11 cellular contexts compared by ENCODE assay signal in genomic region chr10:100888957-100889356, GRCh38. TPM values are rescaled to one million over a fixed set of nuclear protein-coding genes. Genes with fewer than 3 reads are reported as not detected.
A peak's percentile ranks its signal among the peaks of the same experiment; 100 is the strongest.
DNase-seq lines count a peak whose midpoint lies in the region; ATAC-seq and TF ChIP-seq lines count a peak whose summit lies in the region.
"Had no signal": no experiment of that assay in that cellular context is flagged by ENCODE, and none has a peak within 500 bp of the region (broad histone marks: within the 10 kb centered on the region; RNA-seq: fewer than 3 reads in every experiment).

No MANE protein-coding gene starts in this region.

- H3K9me3 Mint-ChIP-seq in activated CD4-positive, alpha-beta memory T cell treated with anti-CD3 and anti-CD28 coated beads, Interleukin-2, amount 10 ng/mL, durations not matched to agents 7 days and 5 days: no peaks in the 10 kb centered on the region
- H3K9me3 Mint-ChIP-seq in T-helper 2 cell treated with Interferon-gamma antibody and Interleukin-4, amounts not matched to agents 5 μg/mL and 100 μg/mL, for 36 hours: no peaks in the 10 kb centered on the region

- H3K4me3 ChIP-seq in Panc1 (ENCODE audit: low read depth in 2 of 2, low read length in 2 of 2) (no peak overlapping the region), fibroblast of pulmonary artery (replicated peaks; ENCODE audit: low read depth, low read length) (no peak overlapping the region)

- CTCF ChIA-PET in Panc1 (lab: Charles Lee): interaction anchor here (0.5 to 1.3 kb wide), 4 partner anchors 10 to 353 kb away, joined by 3 to 6 read pairs (median 5); partner anchors contain the start of gene HIF1AN
- CTCF ChIA-PET in activated CD4-positive, alpha-beta memory T cell treated with anti-CD3 and anti-CD28 coated beads, Interleukin-2, amount 10 ng/mL, durations not matched to agents 7 days and 5 days (lab: Charles Lee): interaction anchor here (1.0 to 1.7 kb wide), 4 partner anchors 10 to 136 kb away, joined by 3 to 8 read pairs (median 6); partner anchors contain the start of gene SLF2

- no TSS peak for BruUV-seq in Panc1 (replicated peaks; lab: Mats Ljungman, UMichigan)

- H3K36me3 Mint-ChIP-seq in activated CD4-positive, alpha-beta memory T cell treated with anti-CD3 and anti-CD28 coated beads, Interleukin-2, amount 10 ng/mL, durations not matched to agents 7 days and 5 days (ENCODE audit: low read depth): no peaks in the 10 kb centered on the region
- H3K36me3 Mint-ChIP-seq in T-helper 2 cell treated with Interferon-gamma antibody and Interleukin-4, amounts not matched to agents 5 μg/mL and 100 μg/mL, for 36 hours (ENCODE audit: low read depth): no peaks in the 10 kb centered on the region

- no peaks in the 10 kb centered on the region for H3K9me3 ChIP-seq in Panc1 (ENCODE audit: control insufficient read depth, insufficient read depth, low read depth, low read length)

- intact Hi-C loops in Panc1 (cut with micrococcal nuclease; ENCODE audit: unreplicated experiment): no loop called here

- H3K4me1 Mint-ChIP-seq in activated CD4-positive, alpha-beta memory T cell treated with anti-CD3 and anti-CD28 coated beads, Interleukin-2, amount 10 ng/mL, durations not matched to agents 7 days and 5 days: no peaks in the 10 kb centered on the region
- H3K4me1 Mint-ChIP-seq in T-helper 2 cell treated with Interferon-gamma antibody and Interleukin-4, amounts not matched to agents 5 μg/mL and 100 μg/mL, for 36 hours (ENCODE audit: low read depth): no peaks in the 10 kb centered on the region

- in situ Hi-C loops in ACHN (cut with HindIII; ENCODE audit: low pct_ligation_motif_present, low pct_unique_long_range_greater_than_20kb, low sequenced_read_pairs) (loop anchor here (25.0 kb wide), 1 partner anchor 327 kb away; no protein-coding TSS in a partner anchor), Panc1 (cut with HindIII; ENCODE audit: low pct_unique_long_range_greater_than_20kb, low sequenced_read_pairs) (no loop called here)

- TF ChIP-seq CTCF in GM12872 (IDR thresholded peaks at IDR 0.05; ENCODE audit: insufficient read depth, low read depth, low read length) (peak; percentile 30; the same call in 1 of the 3 replicates), Panc1 (IDR thresholded peaks at IDR 0.05) (peak; percentile 51), fibroblast of pulmonary artery (IDR thresholded peaks at IDR 0.05; ENCODE audit: low read length, missing control alignments) (peak; percentile 23)

- H3K36me3 ChIP-seq in Panc1 (ENCODE audit: control insufficient read depth, insufficient read depth, low read length): no peaks in the 10 kb centered on the region

- DNase-seq in ACHN: peak; percentile 39
- DNase-seq in Panc1 (ENCODE audit: low read depth, low spot score): no peak
- peak; percentile 17 for DNase-seq in fibroblast of pulmonary artery (ENCODE audit: low read depth)
- DNase-seq in activated CD4-positive, alpha-beta memory T cell treated with anti-CD3 and anti-CD28 coated beads, Interleukin-2, amount 10 ng/mL, durations not matched to agents 7 days and 5 days: no peak
- DNase-seq in DMS153 (lab: John Stamatoyannopoulos, UW): no peak
- DNase-seq in T-helper 2 cell treated with Interferon-gamma antibody and Interleukin-4, amounts not matched to agents 5 μg/mL and 100 μg/mL, for 36 hours (ENCODE audit: low spot score): no peak
- no peak for DNase-seq in amygdala (lab: John Stamatoyannopoulos, UW)
- DNase-seq: HCEC 1CT, mesenchymal stem cell, NCI-H2081 had no signal

- H3K4me1 ChIP-seq in Panc1 (ENCODE audit: control insufficient read depth, insufficient read depth, low read length): no peaks in the 10 kb centered on the region

- H3K27me3 ChIP-seq in Panc1 (ENCODE audit: control insufficient read depth, insufficient read depth, low read length): peaks cover 7% of the 10 kb centered on the region; the same call in 1 of the 2 replicates

- ATAC-seq in Panc1: no peak

- H3K4me3 Mint-ChIP-seq in activated CD4-positive, alpha-beta memory T cell treated with anti-CD3 and anti-CD28 coated beads, Interleukin-2, amount 10 ng/mL, durations not matched to agents 7 days and 5 days: no peak overlapping the region
- no peak overlapping the region for H3K4me3 Mint-ChIP-seq in T-helper 2 cell treated with Interferon-gamma antibody and Interleukin-4, amounts not matched to agents 5 μg/mL and 100 μg/mL, for 36 hours

- peaks cover 31% of the 10 kb centered on the region for H3K27me3 Mint-ChIP-seq in activated CD4-positive, alpha-beta memory T cell treated with anti-CD3 and anti-CD28 coated beads, Interleukin-2, amount 10 ng/mL, durations not matched to agents 7 days and 5 days
- H3K27me3 Mint-ChIP-seq in T-helper 2 cell treated with Interferon-gamma antibody and Interleukin-4, amounts not matched to agents 5 μg/mL and 100 μg/mL, for 36 hours (ENCODE audit: low read depth): peaks cover 49% of the 10 kb centered on the region

- no peak overlapping the region for H3K27ac ChIP-seq in Panc1 (ENCODE audit: low read length)

- POLR2A ChIA-PET in Panc1 (lab: Charles Lee): interaction anchor here (0.6 kb wide), 1 partner anchor 68 kb away, joined by 22 read pairs; no protein-coding TSS in a partner anchor
- POLR2A ChIA-PET in activated CD4-positive, alpha-beta memory T cell treated with anti-CD3 and anti-CD28 coated beads, Interleukin-2, amount 10 ng/mL, durations not matched to agents 7 days and 5 days (lab: Charles Lee): no interaction called here

- H3K27ac Mint-ChIP-seq in activated CD4-positive, alpha-beta memory T cell treated with anti-CD3 and anti-CD28 coated beads, Interleukin-2, amount 10 ng/mL, durations not matched to agents 7 days and 5 days: no peak overlapping the region
- no peak overlapping the region for H3K27ac Mint-ChIP-seq in T-helper 2 cell treated with Interferon-gamma antibody and Interleukin-4, amounts not matched to agents 5 μg/mL and 100 μg/mL, for 36 hours

RNA-seq across cellular contexts. Expression of gene SLF2, which starts 23.8 kb away (rescaled TPM):
- total RNA-seq in Panc1 (2021; ENCODE audit: unreplicated experiment): 38.8 TPM
- 12.4 TPM for polyA plus RNA-seq in Panc1 (2012; ENCODE audit: insufficient read length)
- total RNA-seq in activated CD4-positive, alpha-beta memory T cell treated with anti-CD3 and anti-CD28 coated beads, Interleukin-2, amount 10 ng/mL, durations not matched to agents 7 days and 5 days: 10 to 100 TPM; 34.9 to 37.2 TPM

Comparison
In these comparisons a context has a peak if more than half of its experiments do, and no peak if none do; other contexts are left out.
1. DNase-seq: peak in ACHN (single experiment) and fibroblast of pulmonary artery (single experiment); none in Panc1 (single experiment), activated CD4-positive, alpha-beta memory T cell treated with anti-CD3 and anti-CD28 coated beads, Interleukin-2, amount 10 ng/mL, durations not matched to agents 7 days and 5 days (single experiment), DMS153 (single experiment), T-helper 2 cell treated with Interferon-gamma antibody and Interleukin-4, amounts not matched to agents 5 μg/mL and 100 μg/mL, for 36 hours (single experiment) and amygdala (0 of 56).
2. Peak in every context shown above with its lines, with median percentiles within 50 percentile points of each other: CTCF ChIP-seq.